ENCODE assay signal across 13 cellular contexts in the genomic region with DNA sequence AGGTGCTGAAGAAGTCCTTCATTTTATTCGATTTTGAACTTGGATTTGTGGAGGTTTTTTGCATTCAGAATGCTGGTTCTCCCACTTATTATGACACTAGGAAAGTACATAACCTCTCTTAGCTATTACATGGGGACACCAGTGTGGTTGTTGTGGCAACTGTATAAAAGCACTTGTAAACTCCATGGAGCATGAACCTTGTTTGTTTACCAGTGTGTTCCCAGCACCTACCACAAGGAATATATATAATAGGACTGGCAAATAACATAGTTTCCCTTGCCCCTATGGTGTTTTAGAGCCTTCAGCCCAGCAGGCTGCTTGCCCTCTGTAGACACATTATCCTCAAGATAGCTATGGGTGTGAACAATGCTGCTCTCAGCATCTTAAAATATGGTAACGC. TPM values are rescaled to one million over a fixed set of nuclear protein-coding genes. Genes with fewer than 3 reads are reported as not detected.
DNase-seq lines count a peak whose midpoint lies in the region; ATAC-seq and TF ChIP-seq lines count a peak whose summit lies in the region.
"Had no signal": no experiment of that assay in that cellular context is flagged by ENCODE, and none has a peak within 500 bp of the region (broad histone marks: within the 10 kb centered on the region; RNA-seq: fewer than 3 reads in every experiment).

No MANE protein-coding gene starts in this region.

- POLR2A ChIA-PET in naive thymus-derived CD8-positive, alpha-beta T cell (lab: Charles Lee) = interaction anchor here (0.6 to 22.9 kb wide), 4 partner anchors 24 to 117 kb away, joined by 3 to 825 read pairs (median 5); a partner anchor contains a TSS
- POLR2A ChIA-PET in GM10248 (lab: Yijun Ruan, JAX) = no interaction called here

- H3K27ac Mint-ChIP-seq in naive thymus-derived CD8-positive, alpha-beta T cell = peak overlapping the region in 6 of 10 donors; percentile 23 to 99 (median 89)
- H3K27ac Mint-ChIP-seq: CD14-positive monocyte, endodermal cell had no signal

- intact Hi-C loops in posterior cingulate gyrus (cut with DNase I) = loop anchor here (10.0 kb wide), 1 partner anchor 46 kb away; a partner anchor contains a TSS

- CTCF ChIA-PET in GM10248 (lab: Yijun Ruan, JAX) = interaction anchor here (0.8 to 21.1 kb wide), 10 partner anchors 8 to 71 kb away, joined by 3 to 290 read pairs (median 5); a partner anchor contains a TSS

- H3K36me3 Mint-ChIP-seq in naive thymus-derived CD8-positive, alpha-beta T cell = no peaks in the 10 kb centered on the region

- TF ChIP-seq CTCF in GM10248 (IDR thresholded peaks at IDR 0.05; ENCODE audit: control extremely low read depth, extremely low read depth, low read depth, missing control alignments) = no peak

- H3K9me3 Mint-ChIP-seq in naive thymus-derived CD8-positive, alpha-beta T cell = no peaks in the 10 kb centered on the region
- H3K9me3 Mint-ChIP-seq: endodermal cell had no signal

- no peaks in the 10 kb centered on the region for H3K27me3 Mint-ChIP-seq in naive thymus-derived CD8-positive, alpha-beta T cell

- no peak for ATAC-seq in naive thymus-derived CD8-positive, alpha-beta T cell
- ATAC-seq: activated naive CD4-positive, alpha-beta T cell treated with anti-CD3 and anti-CD28 coated beads, Interleukin-2, amount 50 U/mL, for 72 hours; gastrocnemius medialis had no signal

- DNase-seq in NCI-H2081 (lab: John Stamatoyannopoulos, UW) (peak; percentile 26 to 68), NCI-H2081 treated with DMSO at 0.1 percent for 48 hours (lab: John Stamatoyannopoulos, UW) (no peak), NCI-H1417 treated with DMSO at 0.1 percent for 48 hours (lab: John Stamatoyannopoulos, UW) (peak; percentile 56), NCI-H526 treated with DMSO at 0.1 percent for 48 hours (lab: John Stamatoyannopoulos, UW) (peak; percentile 31), posterior cingulate gyrus (no peak), GM10248 (ENCODE audit: extremely low spot score) (no peak)
- DNase-seq in naive thymus-derived CD8-positive, alpha-beta T cell = no peak
- DNase-seq in activated CD4-positive, CD25-positive, alpha-beta regulatory T cell treated with anti-CD3 and anti-CD28 coated beads, Interleukin-2, amount 50 U/mL, for 72 hours = no peak
- DNase-seq: endodermal cell, gastrocnemius medialis, NCI-H446 treated with DMSO at 0.1 percent for 48 hours had no signal

- no peak overlapping the region for H3K4me3 Mint-ChIP-seq in naive thymus-derived CD8-positive, alpha-beta T cell
- H3K4me3 Mint-ChIP-seq: CD14-positive monocyte, endodermal cell had no signal

- H3K4me1 Mint-ChIP-seq in naive thymus-derived CD8-positive, alpha-beta T cell = peaks cover 20 to 60% (median 56%) of the 10 kb centered on the region in 4 donors

RNA-seq across cellular contexts. Expression of a gene that starts 43.1 kb away (rescaled TPM):
- total RNA-seq in naive thymus-derived CD8-positive, alpha-beta T cell = 100 to 1,000 TPM; 224 to 229 TPM
- polyA plus RNA-seq in naive thymus-derived CD8-positive, alpha-beta T cell = 100 to 1,000 TPM; 233 to 358 (median 291) TPM

Comparison
In these comparisons a context has a peak if more than half of its experiments do, and no peak if none do; other contexts are left out.
1. DNase-seq: peak in NCI-H2081 (2 of 2), NCI-H1417 treated with DMSO at 0.1 percent for 48 hours (single experiment) and NCI-H526 treated with DMSO at 0.1 percent for 48 hours (single experiment); none in NCI-H2081 treated with DMSO at 0.1 percent for 48 hours (single experiment), naive thymus-derived CD8-positive, alpha-beta T cell (0 of 10), posterior cingulate gyrus (0 of 10), GM10248 (single experiment) and activated CD4-positive, CD25-positive, alpha-beta regulatory T cell treated with anti-CD3 and anti-CD28 coated beads, Interleukin-2, amount 50 U/mL, for 72 hours (single experiment).